In the genomic region with DNA sequence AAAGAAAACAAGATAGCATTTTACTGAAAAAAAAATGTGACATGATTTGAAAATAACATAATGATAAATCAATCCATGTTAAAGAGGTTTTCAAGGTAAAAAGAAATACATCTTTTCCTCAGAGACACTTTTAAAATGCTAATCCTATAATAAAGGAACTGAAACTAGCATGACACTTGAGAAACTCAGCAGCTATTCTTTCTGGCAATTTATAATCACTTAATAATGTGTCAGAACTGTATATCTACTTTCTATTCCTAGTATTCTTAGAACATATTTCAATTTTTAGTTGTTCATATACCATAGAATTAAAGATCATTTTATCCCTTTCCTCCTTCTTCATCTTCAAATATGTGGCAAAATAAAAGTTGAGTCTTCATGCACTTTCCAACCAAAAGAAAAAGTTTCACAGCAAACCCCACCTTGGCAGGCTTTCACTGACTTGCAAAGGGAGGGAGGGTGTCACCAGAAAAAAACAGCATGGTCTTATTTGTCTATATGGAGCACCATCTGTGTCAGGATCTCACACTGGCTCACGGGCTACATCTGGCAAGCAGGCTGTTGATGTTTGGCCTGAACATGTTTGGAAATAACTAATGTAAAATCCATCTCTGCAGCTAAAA, we compare ENCODE assay signal across 12 cellular contexts. TPM values are rescaled to one million over a fixed set of nuclear protein-coding genes. Genes with fewer than 3 reads are reported as not detected.
A peak's percentile ranks its signal among the peaks of the same experiment; 100 is the strongest.
DNase-seq lines count a peak whose midpoint lies in the region; ATAC-seq, FAIRE-seq and TF ChIP-seq lines count a peak whose summit lies in the region.
"Had no signal": no experiment of that assay in that cellular context is flagged by ENCODE, and none has a peak within 500 bp of the region (broad histone marks: within the 10 kb centered on the region; RNA-seq: fewer than 3 reads in every experiment).

No MANE protein-coding gene starts in this region.

- 20 to 22% methylated on average over 1 of the region's 1 CpG for WGBS in gastroesophageal sphincter (ENCODE audit: low coverage in 1 of 2), 2 donors

- TF ChIP-seq POLR2A in GM12892 (IDR thresholded peaks at IDR 0.05; ENCODE audit: low read depth, low read length) (no peak), gastroesophageal sphincter (IDR thresholded peaks at IDR 0.05) (no peak)

- no peaks in the 10 kb centered on the region for H3K79me2 ChIP-seq in DOHH2 (ENCODE audit: control insufficient read depth, low read length)

- no peak for TF ChIP-seq EP300 in gastroesophageal sphincter (IDR thresholded peaks at IDR 0.05)

- no peak for FAIRE-seq in GM12892 (lab: Jason Lieb, UNC)

- intact Hi-C loops in dorsolateral prefrontal cortex (cut with DNase I): no loop called here

- TF ChIP-seq CTCF in DOHH2 (IDR thresholded peaks at IDR 0.05; ENCODE audit: low read depth, low read length, poor library complexity, severe bottlenecking) (no peak), dorsolateral prefrontal cortex (IDR thresholded peaks at IDR 0.05 in 54 of 56, conservative IDR thresholded peaks at IDR 0.05 in 2 of 56; ENCODE audit: low read depth in 1 of 56, partially characterized antibody in 56 of 56) (no peak), gastroesophageal sphincter (IDR thresholded peaks at IDR 0.05) (no peak)

- H3K27ac ChIP-seq in DOHH2 (ENCODE audit: low read depth, low read length) (no peak overlapping the region; the same call in 1 of the 2 replicates), dorsolateral prefrontal cortex (no peak overlapping the region), gastroesophageal sphincter (no peak overlapping the region)
- H3K27ac ChIP-seq: KMS-11 had no signal

- H3K4me3 ChIP-seq in DOHH2 (ENCODE audit: low read length) (no peak overlapping the region), dorsolateral prefrontal cortex (no peak overlapping the region), gastroesophageal sphincter (no peak overlapping the region)

- H3K36me3 ChIP-seq in DOHH2 (ENCODE audit: control insufficient read depth, low read length) (no peaks in the 10 kb centered on the region), gastroesophageal sphincter (no peaks in the 10 kb centered on the region)

- H3K27me3 ChIP-seq in DOHH2 (ENCODE audit: control insufficient read depth, low read length) (no peaks in the 10 kb centered on the region), dorsolateral prefrontal cortex (peaks cover 0 to 5% (median 0%) of the 10 kb centered on the region in 45 donors), gastroesophageal sphincter (no peaks in the 10 kb centered on the region)

- H3F3A ChIP-seq in DOHH2 (ENCODE audit: control insufficient read depth, insufficient read depth): no peaks in the 10 kb centered on the region

- H3K4me1 ChIP-seq in DOHH2 (ENCODE audit: control insufficient read depth, low read length): peaks cover 35% of the 10 kb centered on the region
- no peaks in the 10 kb centered on the region for H3K4me1 ChIP-seq in gastroesophageal sphincter

- H3K9me2 ChIP-seq in DOHH2 (replicated peaks; ENCODE audit: control insufficient read depth, low read length): no peaks in the 10 kb centered on the region

- H3K9me3 ChIP-seq in DOHH2 (ENCODE audit: control insufficient read depth, insufficient read depth, low read length): no peaks in the 10 kb centered on the region
- no peaks in the 10 kb centered on the region for H3K9me3 ChIP-seq in gastroesophageal sphincter

- H4K20me1 ChIP-seq in DOHH2 (ENCODE audit: control insufficient read depth, insufficient read depth, low read depth, low read length): no peaks in the 10 kb centered on the region

- ATAC-seq in GM19397 (IDR thresholded peaks at IDR 0.05; ENCODE audit: unreplicated experiment) (peak; percentile 62), HG02938 (IDR thresholded peaks at IDR 0.05; ENCODE audit: unreplicated experiment) (peak; percentile 81), gastroesophageal sphincter (no peak)
- ATAC-seq: stimulated activated naive CD8-positive, alpha-beta T cell treated with anti-CD3 and anti-CD28 coated beads, Interleukin-15, Interleukin-2, amounts not matched to agents 100 U/mL and 50 U/mL, for 24 hours had no signal

- peak overlapping the region; percentile 35 for H3K4me2 ChIP-seq in DOHH2 (ENCODE audit: low read length)
- H3K4me2 ChIP-seq: KMS-11 had no signal

- peak; percentile 54 for DNase-seq in NAMALWA (ENCODE audit: low spot score)
- no peak for DNase-seq in GM12892 (ENCODE audit: insufficient read length)
- no peak for DNase-seq in dorsolateral prefrontal cortex
- DNase-seq in activated naive CD4-positive, alpha-beta T cell treated with Interleukin-2 at 50 U/mL for 16 hours: no peak
- DNase-seq: ACHN; stimulated activated naive CD8-positive, alpha-beta T cell treated with anti-CD3 and anti-CD28 coated beads, Interleukin-15, Interleukin-2, amounts not matched to agents 100 U/mL and 50 U/mL, for 24 hours had no signal

RNA-seq across cellular contexts. Expression of a gene that starts 48.5 kb away (rescaled TPM):
- not detected for polyA plus RNA-seq in GM12892 (2012; ENCODE audit: missing spikeins)
- 10 to 100 TPM in 19 of 120 experiments, 1 to 10 TPM in 99, under 1 TPM in 2; 0.75 to 41.3 (median 5.0) TPM for total RNA-seq in dorsolateral prefrontal cortex
- 10 to 100 TPM; 11.4 to 36.3 (median 12.1) TPM for total RNA-seq in gastroesophageal sphincter
- total RNA-seq: activated CD8-positive, alpha-beta memory T cell treated with anti-CD3 and anti-CD28 coated beads for 36 hours had no signal
